ENCODE assay signal across 8 cellular contexts in genomic region chr5:88660947-88661869, GRCh38.
DNase-seq lines count a peak whose midpoint lies in the region; ATAC-seq, FAIRE-seq and TF ChIP-seq lines count a peak whose summit lies in the region.

No MANE protein-coding gene starts in this region.

- no peaks in the 10 kb centered on the region for H4K20me1 ChIP-seq in HepG2 (ENCODE audit: insufficient read depth, low read length)

- TF ChIP-seq EP300 in HepG2 (IDR thresholded peaks at IDR 0.05; ENCODE audit: low read depth in 2 of 2, low read length in 2 of 2) (no peak), HepG2 (CRISPR knock-in tag; IDR thresholded peaks at IDR 0.05; ENCODE audit: borderline replicate concordance) (no peak), Ishikawa (IDR thresholded peaks at IDR 0.05; ENCODE audit: borderline replicate concordance) (no peak)

- TF ChIP-seq CTCF in right lobe of liver (IDR thresholded peaks at IDR 0.05), result no peak
- TF ChIP-seq CTCF in HepG2 (CRISPR knock-in tag; IDR thresholded peaks at IDR 0.05), result no peak
- TF ChIP-seq CTCF in choroid plexus epithelial cell (conservative IDR thresholded peaks at IDR 0.05; ENCODE audit: low read depth, low read length), result no peak

- no peak overlapping the region for H3K4me2 ChIP-seq in HepG2 (ENCODE audit: low read depth, low read length)

- POLR2A ChIA-PET in HepG2 (lab: Yijun Ruan, JAX), result no interaction called here

- H3K4me1 ChIP-seq in right lobe of liver (no peaks in the 10 kb centered on the region), HepG2 (ENCODE audit: insufficient read depth, low read length) (no peaks in the 10 kb centered on the region)

- no TSS peak for BruUV-seq in HepG2 (replicated peaks; lab: Mats Ljungman, UMichigan)

- TF ChIP-seq POLR2A in right lobe of liver (IDR thresholded peaks at IDR 0.05) (no peak), HepG2 (IDR thresholded peaks at IDR 0.05; ENCODE audit: insufficient read depth in 1 of 2, low read depth in 2 of 2, low read length in 2 of 2) (no peak)

- H3K4me3 ChIP-seq in right lobe of liver (peak overlapping the region in 1 of 3 donors; percentile 11), HepG2 (replicated peaks in 1 of 3; ENCODE audit: insufficient read depth in 1 of 3, low read depth in 2 of 3, low read length in 3 of 3) (no peak overlapping the region), choroid plexus epithelial cell (ENCODE audit: low read depth, low read length) (peak overlapping the region; percentile 48)

- CTCF ChIA-PET in HepG2 (lab: Yijun Ruan, JAX; ENCODE audit: low intra/inter-chr PET ratio, low total read pairs), result no interaction called here

- FAIRE-seq in HepG2 (lab: Jason Lieb, UNC) (no peak), RCC 7860 (lab: Jason Lieb, UNC) (peak; percentile 38)

- no peak overlapping the region for H3K27ac ChIP-seq in right lobe of liver
- no peak overlapping the region for H3K27ac ChIP-seq in HepG2 (ENCODE audit: extremely low read length, insufficient read depth, low read length)
- peak overlapping the region; percentile 92 for H3K27ac ChIP-seq in temporal lobe (ENCODE audit: low read depth, low read length)

- no peaks in the 10 kb centered on the region for H3K79me2 ChIP-seq in HepG2 (ENCODE audit: insufficient read depth, low read length)

- 6% methylated on average over 18 of the region's 53 CpGs for WGBS in right lobe of liver (ENCODE audit: insufficient coverage, low coverage, low lambda C conversion rate, missing lambda C conversion rate)
- 69% methylated on average over 29 of the region's 53 CpGs for WGBS in HepG2 (ENCODE audit: low lambda C conversion rate)

- H2AFZ ChIP-seq in HepG2 (ENCODE audit: low read length), result no peak overlapping the region

- in situ Hi-C loops in HepG2 (cut with HindIII; ENCODE audit: extremely low pct_ligation_motif_present, low pct_unique_long_range_greater_than_20kb), result no loop called here

- H3K9me3 ChIP-seq in right lobe of liver (no peaks in the 10 kb centered on the region), HepG2 (ENCODE audit: low read length) (no peaks in the 10 kb centered on the region)

- H3K27me3 ChIP-seq in right lobe of liver (peaks cover 13 to 68% of the 10 kb centered on the region in 2 donors), HepG2 (ENCODE audit: control insufficient read depth in 1 of 2, insufficient read depth in 2 of 2, low read length in 2 of 2) (peaks cover 0 to 4% of the 10 kb centered on the region in 2 experiments; a peak in 1 of 5 replicates)

- intact Hi-C loops in right lobe of liver (cut with DNase I), result no loop called here
- intact Hi-C loops in HepG2 (cut with micrococcal nuclease; ENCODE audit: unreplicated experiment), result no loop called here
- intact Hi-C loops in left colon (cut with DNase I, micrococcal nuclease), result no loop called here

- DNase-seq in right lobe of liver (peak in 1 of 3 donors; percentile 57), HepG2 (ENCODE audit: low spot score) (no peak), H4 (ENCODE audit: low spot score) (peak; percentile 97), RCC 7860 (ENCODE audit: low spot score) (peak; percentile 90), choroid plexus epithelial cell (ENCODE audit: low read depth) (peak; percentile 52), left colon (peak; percentile 50 to 54)

- TF ChIP-seq RAD21 in HepG2 (CRISPR knock-in tag; IDR thresholded peaks at IDR 0.05) (no peak), Ishikawa (IDR thresholded peaks at IDR 0.05; ENCODE audit: low read depth) (no peak)

- H3K36me3 ChIP-seq in right lobe of liver (no peaks in the 10 kb centered on the region), HepG2 (replicated peaks in 1 of 2; ENCODE audit: control insufficient read depth in 1 of 2, insufficient read depth in 2 of 2, low read length in 2 of 2) (no peaks in the 10 kb centered on the region)

- no peak overlapping the region for H3K9ac ChIP-seq in HepG2 (ENCODE audit: insufficient read depth, low read depth, low read length)

- ATAC-seq in right lobe of liver (peak; percentile 30 to 60 (median 50)), HepG2 (no peak), left colon (peak; percentile 80)

TF ChIP-seq in HepG2, 621 proteins besides CTCF, POLR2A, EP300 and RAD21 (continues in another document):
- TF ChIP-seq ZBTB44 (CRISPR knock-in tag; IDR thresholded peaks at IDR 0.05) (no peak), ELF3 (CRISPR knock-in tag; IDR thresholded peaks at IDR 0.05) (no peak), MLX (CRISPR knock-in tag; IDR thresholded peaks at IDR 0.05) (no peak), RFX3 (CRISPR knock-in tag; IDR thresholded peaks at IDR 0.05) (no peak), ZNF260 (CRISPR knock-in tag; IDR thresholded peaks at IDR 0.05; ENCODE audit: borderline replicate concordance, low read depth) (no peak), KDM1A (CRISPR knock-in tag; IDR thresholded peaks at IDR 0.05) (no peak), ZMYM3 (CRISPR knock-in tag; IDR thresholded peaks at IDR 0.05) (no peak), HHEX (CRISPR knock-in tag; IDR thresholded peaks at IDR 0.05) (no peak), PLSCR1 (CRISPR knock-in tag; IDR thresholded peaks at IDR 0.05; ENCODE audit: borderline replicate concordance) (no peak), TARDBP (CRISPR knock-in tag; IDR thresholded peaks at IDR 0.05) (no peak), HES4 (CRISPR knock-in tag; IDR thresholded peaks at IDR 0.05; ENCODE audit: borderline replicate concordance) (no peak)

TF ChIP-seq in Ishikawa, 13 proteins besides CTCF, POLR2A, EP300 and RAD21:
- no peak for TF ChIP-seq CREB1 (IDR thresholded peaks at IDR 0.05; ENCODE audit: low read depth)
- TF ChIP-seq TCF12 (IDR thresholded peaks at IDR 0.05; ENCODE audit: low read depth), result no peak; the same call in 1 of the 2 replicates
- TF ChIP-seq TEAD4 (IDR thresholded peaks at IDR 0.05), result no peak
- TF ChIP-seq EGR1 (IDR thresholded peaks at IDR 0.05), result peak; percentile 82
- TF ChIP-seq FOXM1 (IDR thresholded peaks at IDR 0.05; ENCODE audit: borderline replicate concordance, low read depth), result no peak
- no peak for TF ChIP-seq ZBTB7A (IDR thresholded peaks at IDR 0.05; ENCODE audit: low read depth)
- TF ChIP-seq USF1 (IDR thresholded peaks at IDR 0.05), result no peak
- TF ChIP-seq NFIC (IDR thresholded peaks at IDR 0.05), result no peak
- peak; percentile 2; the same call in 1 of the 2 replicates for TF ChIP-seq TAF1 (IDR thresholded peaks at IDR 0.05; ENCODE audit: low read depth)
- peak; percentile 61 for TF ChIP-seq MAX (IDR thresholded peaks at IDR 0.05)
